ENCODE assay signal across 14 cellular contexts in genomic region chr11:84923489-84923888, GRCh38.
"Had no signal": no experiment of that assay in that cellular context is flagged by ENCODE, and none has a peak within 500 bp of the region (broad histone marks: within the 10 kb centered on the region; RNA-seq: fewer than 3 reads in every experiment).

No MANE protein-coding gene starts in this region.

- H3K36me3 ChIP-seq: brain microvascular endothelial cell, esophagus muscularis mucosa, upper lobe of left lung had no signal

- H3K9ac ChIP-seq: parathyroid adenoma had no signal

- H3K4me3 ChIP-seq: upper lobe of left lung had no signal

- H3K4me1 ChIP-seq: parathyroid adenoma had no signal

- H3K27ac ChIP-seq: brain microvascular endothelial cell, esophagus muscularis mucosa, parathyroid adenoma, upper lobe of left lung had no signal

- H3K79me2 ChIP-seq: parathyroid adenoma had no signal

- ATAC-seq: activated CD4-positive, CD25-positive, alpha-beta regulatory T cell treated with anti-CD3 and anti-CD28 coated beads, Interleukin-2, amount 50 U/mL, for 24 hours; activated CD8-positive, alpha-beta memory T cell treated with anti-CD3 and anti-CD28 coated beads, Interleukin-2, amount 10 ng/mL, durations not matched to agents 7 days and 5 days; activated naive CD4-positive, alpha-beta T cell treated with anti-CD3 and anti-CD28 coated beads, Interleukin-2, amount 50 U/mL, for 72 hours; activated T-cell treated with anti-CD3 and anti-CD28 coated beads, Interleukin-2, amount 50 U/mL, for 4 hours had no signal

- H3K9me3 ChIP-seq: esophagus muscularis mucosa, upper lobe of left lung had no signal

- DNase-seq: activated CD4-positive, alpha-beta T cell treated with anti-CD3 and anti-CD28 coated beads, Interleukin-2, amount 50 U/mL, for 4 hours; activated CD8-positive, alpha-beta memory T cell treated with anti-CD3 and anti-CD28 coated beads, Interleukin-2, amount 10 ng/mL, durations not matched to agents 7 days and 5 days; activated effector memory CD4-positive, alpha-beta T cell treated with anti-CD3 and anti-CD28 coated beads, Interleukin-2, amount 50 U/mL, for 16 hours; activated T-cell treated with anti-CD3 and anti-CD28 coated beads, Interleukin-2, amount 50 U/mL, for 4 hours; amniotic stem cell; brain microvascular endothelial cell; foreskin fibroblast; glutamatergic neuron; T-helper 2 cell; upper lobe of left lung had no signal

- H3K27me3 ChIP-seq: brain microvascular endothelial cell, esophagus muscularis mucosa, upper lobe of left lung had no signal

- H2AFZ ChIP-seq: parathyroid adenoma had no signal
